In genomic region chr9:111399772-111400563, GRCh38 we compare ENCODE assay signal across 9 cellular contexts.
DNase-seq lines count a peak whose midpoint lies in the region; ATAC-seq and TF ChIP-seq lines count a peak whose summit lies in the region.
"Had no signal": no experiment of that assay in that cellular context is flagged by ENCODE, and none has a peak within 500 bp of the region (broad histone marks: within the 10 kb centered on the region; RNA-seq: fewer than 3 reads in every experiment).

No MANE protein-coding gene starts in this region.

- H3K36me3 ChIP-seq in stomach: peaks cover 41 to 100% (median 99%) of the 10 kb centered on the region in 4 donors

- no peaks in the 10 kb centered on the region for H3K27me3 Mint-ChIP-seq in activated T-cell treated with anti-CD3 and anti-CD28 coated beads, Interleukin-2, amount 50 U/mL, for 72 hours (ENCODE audit: low read depth)
- H3K27me3 Mint-ChIP-seq: natural killer cell treated with Interleukin-12 subunit alpha and Interleukin-12 subunit beta and Interleukin-15 and Interleukin-18, amount 100 ng/mL, for 72 hours had no signal

- intact Hi-C loops in stomach (cut with DNase I; ENCODE audit: low total_unique reads): no loop called here

- H3K36me3 Mint-ChIP-seq in activated T-cell treated with anti-CD3 and anti-CD28 coated beads, Interleukin-2, amount 50 U/mL, for 72 hours (ENCODE audit: insufficient read depth in 2 of 2): peaks cover 32 to 54% of the 10 kb centered on the region in 2 donors

- H3K4me1 Mint-ChIP-seq in activated T-cell treated with anti-CD3 and anti-CD28 coated beads, Interleukin-2, amount 50 U/mL, for 72 hours (ENCODE audit: low read depth): no peaks in the 10 kb centered on the region

- TF ChIP-seq POLR2A in stomach (IDR thresholded peaks at IDR 0.05): no peak

- H3K4me3 Mint-ChIP-seq in activated T-cell treated with anti-CD3 and anti-CD28 coated beads, Interleukin-2, amount 50 U/mL, for 72 hours: no peak overlapping the region
- H3K4me3 Mint-ChIP-seq: natural killer cell treated with Interleukin-12 subunit alpha and Interleukin-12 subunit beta and Interleukin-15 and Interleukin-18, amount 100 ng/mL, for 72 hours had no signal

- H3K27ac ChIP-seq in stomach: no peak overlapping the region

- TF ChIP-seq EP300 in stomach (IDR thresholded peaks at IDR 0.05): no peak

- H3K4me1 ChIP-seq in stomach: no peaks in the 10 kb centered on the region

- H3K9me3 Mint-ChIP-seq in activated T-cell treated with anti-CD3 and anti-CD28 coated beads, Interleukin-2, amount 50 U/mL, for 72 hours: peaks cover 9 to 14% of the 10 kb centered on the region in 2 donors

- peak in 1 of 2 donors; percentile 6 for DNase-seq in activated T-cell treated with anti-CD3 and anti-CD28 coated beads, Interleukin-2, amount 50 U/mL, for 72 hours
- DNase-seq in activated T-cell treated with anti-CD3 and anti-CD28 coated beads for 4 hours (no peak), NCI-H460 (ENCODE audit: extremely low read depth, low read depth) (peak; percentile 30), epithelial cell of esophagus (ENCODE audit: low read depth) (peak; percentile 79), stomach (peak; percentile 41), GM03348 (ENCODE audit: low spot score) (no peak)

- H3K9me3 ChIP-seq in stomach: peaks cover 0 to 24% (median 14%) of the 10 kb centered on the region in 4 donors

- WGBS in stomach, 5 donors: 82 to 94% (median 91%) methylated on average over 4 of the region's 4 CpGs

- H3K27me3 ChIP-seq in stomach: no peaks in the 10 kb centered on the region

- H3K27ac Mint-ChIP-seq in activated T-cell treated with anti-CD3 and anti-CD28 coated beads, Interleukin-2, amount 50 U/mL, for 72 hours: peak overlapping the region; percentile 58
- H3K27ac Mint-ChIP-seq: natural killer cell treated with Interleukin-12 subunit alpha and Interleukin-12 subunit beta and Interleukin-15 and Interleukin-18, amount 100 ng/mL, for 72 hours had no signal

- H3K4me3 ChIP-seq in epithelial cell of esophagus (ENCODE audit: low read length) (no peak overlapping the region), stomach (no peak overlapping the region)

- ATAC-seq in activated T-cell treated with anti-CD3 and anti-CD28 coated beads, Interleukin-2, amount 50 U/mL, for 72 hours (replicated peaks in 1 of 2): peak; percentile 38 to 43
- ATAC-seq in HG02938 (IDR thresholded peaks at IDR 0.05; ENCODE audit: unreplicated experiment): no peak
- no peak for ATAC-seq in HG02973 (IDR thresholded peaks at IDR 0.05; ENCODE audit: unreplicated experiment)

- TF ChIP-seq CTCF in epithelial cell of esophagus (IDR thresholded peaks at IDR 0.05; ENCODE audit: insufficient read depth, low read depth, low read length, missing control alignments): peak; percentile 73
- peak in 4 of 7 experiments; percentile 17 to 46 (median 34) for TF ChIP-seq CTCF in stomach (IDR thresholded peaks at IDR 0.05)

Comparison
In these comparisons a context has a peak if more than half of its experiments do, and no peak if none do; other contexts are left out.
1. ATAC-seq: peak in activated T-cell treated with anti-CD3 and anti-CD28 coated beads, Interleukin-2, amount 50 U/mL, for 72 hours (2 of 2); none in HG02938 (single experiment) and HG02973 (single experiment).
2. DNase-seq: peak in NCI-H460 (single experiment), epithelial cell of esophagus (single experiment) and stomach (single experiment); none in activated T-cell treated with anti-CD3 and anti-CD28 coated beads for 4 hours (single experiment) and GM03348 (single experiment).